In the genomic region with DNA sequence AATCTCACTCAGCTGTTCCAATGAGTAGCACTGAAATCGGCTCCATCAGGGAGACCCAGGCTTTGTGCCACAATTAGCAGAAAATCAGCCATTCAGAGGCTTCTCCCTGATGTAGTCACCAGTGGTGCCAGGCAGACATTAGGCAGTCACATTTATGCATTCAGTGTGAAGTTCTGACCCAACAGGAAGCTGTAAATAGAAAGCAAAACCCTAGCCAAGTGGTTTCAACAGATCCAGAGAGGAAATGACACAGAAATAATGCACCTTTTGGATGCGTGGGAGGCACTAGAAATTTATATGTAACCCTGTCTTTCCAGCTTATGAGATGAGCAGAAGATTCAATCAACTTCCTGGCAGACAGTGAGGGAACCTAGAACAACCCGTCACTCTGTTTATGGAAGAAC, we compare ENCODE assay signal across 1 cellular context.
A peak's percentile ranks its signal among the peaks of the same experiment; 100 is the strongest.
TF ChIP-seq lines count a peak whose summit lies in the region.

No MANE protein-coding gene starts in this region.

TF ChIP-seq in GM12878, 131 proteins besides CTCF, POLR2A, EP300 and RAD21:
- TF ChIP-seq SPI1 (IDR thresholded peaks at IDR 0.05; ENCODE audit: borderline replicate concordance, insufficient read depth, low read depth, low read length) (peak; percentile 25; the same call in 1 of the 2 replicates), HDGF (IDR thresholded peaks at IDR 0.05) (no peak), BHLHE40 (IDR thresholded peaks at IDR 0.05; ENCODE audit: borderline replicate concordance in 1 of 2, low read depth in 2 of 2, low read length in 1 of 2) (0 out of 4 replicates have a peak, but pooled peaks of 1 of the 2 experiments have one; percentile 11), POU2F2 (IDR thresholded peaks at IDR 0.05; ENCODE audit: borderline replicate concordance, low read depth, low read length) (peak; percentile 79; the same call in 1 of the 3 replicates), ZNF384 (IDR thresholded peaks at IDR 0.05; ENCODE audit: borderline replicate concordance, low read depth, low read length) (no peak), IKZF1 (conservative IDR thresholded peaks at IDR 0.05) (0 out of 2 replicates have a peak, but pooled peaks have one; percentile 23), IKZF2 (IDR thresholded peaks at IDR 0.05) (0 out of 4 replicates have a peak, but pooled peaks have one; percentile 9 to 27), RFX5 (IDR thresholded peaks at IDR 0.05; ENCODE audit: low read depth, low read length) (peak; percentile 76), ATF7 (IDR thresholded peaks at IDR 0.05; ENCODE audit: low read depth) (peak; percentile 27; the same call in 1 of the 2 replicates), MEF2A (IDR thresholded peaks at IDR 0.05; ENCODE audit: insufficient read depth, low read depth, low read length) (0 out of 2 replicates have a peak, but pooled peaks have one; percentile 25)
- TF ChIP-seq, protein P1, sequence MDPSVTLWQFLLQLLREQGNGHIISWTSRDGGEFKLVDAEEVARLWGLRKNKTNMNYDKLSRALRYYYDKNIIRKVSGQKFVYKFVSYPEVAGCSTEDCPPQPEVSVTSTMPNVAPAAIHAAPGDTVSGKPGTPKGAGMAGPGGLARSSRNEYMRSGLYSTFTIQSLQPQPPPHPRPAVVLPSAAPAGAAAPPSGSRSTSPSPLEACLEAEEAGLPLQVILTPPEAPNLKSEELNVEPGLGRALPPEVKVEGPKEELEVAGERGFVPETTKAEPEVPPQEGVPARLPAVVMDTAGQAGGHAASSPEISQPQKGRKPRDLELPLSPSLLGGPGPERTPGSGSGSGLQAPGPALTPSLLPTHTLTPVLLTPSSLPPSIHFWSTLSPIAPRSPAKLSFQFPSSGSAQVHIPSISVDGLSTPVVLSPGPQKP (IDR thresholded peaks at IDR 0.05; ENCODE audit: low read depth, low read length): no peak
- TF ChIP-seq, protein P2, sequence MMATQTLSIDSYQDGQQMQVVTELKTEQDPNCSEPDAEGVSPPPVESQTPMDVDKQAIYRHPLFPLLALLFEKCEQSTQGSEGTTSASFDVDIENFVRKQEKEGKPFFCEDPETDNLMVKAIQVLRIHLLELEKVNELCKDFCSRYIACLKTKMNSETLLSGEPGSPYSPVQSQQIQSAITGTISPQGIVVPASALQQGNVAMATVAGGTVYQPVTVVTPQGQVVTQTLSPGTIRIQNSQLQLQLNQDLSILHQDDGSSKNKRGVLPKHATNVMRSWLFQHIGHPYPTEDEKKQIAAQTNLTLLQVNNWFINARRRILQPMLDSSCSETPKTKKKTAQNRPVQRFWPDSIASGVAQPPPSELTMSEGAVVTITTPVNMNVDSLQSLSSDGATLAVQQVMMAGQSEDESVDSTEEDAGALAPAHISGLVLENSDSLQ (IDR thresholded peaks at IDR 0.05): 0 out of 2 replicates have a peak, but pooled peaks have one; percentile 11
